In genomic region chr15:36899696-36900095, GRCh38 we compare ENCODE assay signal across 16 cellular contexts.
DNase-seq lines count a peak whose midpoint lies in the region; ATAC-seq and TF ChIP-seq lines count a peak whose summit lies in the region.
"Had no signal": no experiment of that assay in that cellular context is flagged by ENCODE, and none has a peak within 500 bp of the region (broad histone marks: within the 10 kb centered on the region; RNA-seq: fewer than 3 reads in every experiment).

No MANE protein-coding gene starts in this region.

- H3K9me3 ChIP-seq in Panc1 (ENCODE audit: control insufficient read depth, insufficient read depth, low read depth, low read length) (no peaks in the 10 kb centered on the region), SK-N-SH (no peaks in the 10 kb centered on the region), ovary (no peaks in the 10 kb centered on the region)
- H3K9me3 ChIP-seq: BLaER1 treated with 17β-estradiol and CSF1 and Interleukin-3, amounts not matched to agents 10 nM and 100 nM had no signal

- H3K27me3 ChIP-seq in Panc1 (ENCODE audit: control insufficient read depth, insufficient read depth, low read length) = no peaks in the 10 kb centered on the region
- no peaks in the 10 kb centered on the region for H3K27me3 ChIP-seq in SK-N-SH (ENCODE audit: insufficient read depth)
- H3K27me3 ChIP-seq in ovary = no peaks in the 10 kb centered on the region
- no peaks in the 10 kb centered on the region for H3K27me3 ChIP-seq in foreskin keratinocyte
- H3K27me3 ChIP-seq: BLaER1 treated with 17β-estradiol and CSF1 and Interleukin-3, amounts not matched to agents 10 nM and 100 nM had no signal

- H3K4me1 Mint-ChIP-seq in nephron = peaks cover 44% of the 10 kb centered on the region
- H3K4me1 Mint-ChIP-seq: CD4-positive, CD25-positive, alpha-beta regulatory T cell had no signal

- no peak overlapping the region for H3K4me2 ChIP-seq in SK-N-SH
- H3K4me2 ChIP-seq: BLaER1 treated with 17β-estradiol and CSF1 and Interleukin-3, amounts not matched to agents 10 nM and 100 nM had no signal

- no peak for TF ChIP-seq RAD21 in SK-N-SH (IDR thresholded peaks at IDR 0.05; ENCODE audit: low read length)

- ATAC-seq in Panc1 (no peak), foreskin keratinocyte (no peak)
- ATAC-seq: GM12878, GM23338 had no signal

- no peak overlapping the region for H3K9ac ChIP-seq in SK-N-SH
- H3K9ac ChIP-seq: BLaER1 treated with 17β-estradiol and CSF1 and Interleukin-3, amounts not matched to agents 10 nM and 100 nM had no signal

- H3K27me3 Mint-ChIP-seq in nephron (ENCODE audit: low read depth) = no peaks in the 10 kb centered on the region

- BruUV-seq in Panc1 (replicated peaks; lab: Mats Ljungman, UMichigan) = no TSS peak

- TF ChIP-seq EP300 in SK-N-SH (IDR thresholded peaks at IDR 0.05; ENCODE audit: borderline replicate concordance in 1 of 2, low read depth in 1 of 2, low read length in 1 of 2) (no peak), ovary (IDR thresholded peaks at IDR 0.05) (no peak)

- peaks cover 15% of the 10 kb centered on the region for H3F3A ChIP-seq in SK-N-SH (replicated peaks; ENCODE audit: insufficient read depth)

- WGBS in SK-N-SH (ENCODE audit: low lambda C conversion rate) = 58% methylated on average over 2 of the region's 2 CpGs
- WGBS in ovary, 3 donors = 62 to 65% (median 64%) methylated on average over 2 of the region's 2 CpGs

- intact Hi-C loops in Panc1 (cut with micrococcal nuclease; ENCODE audit: unreplicated experiment) (no loop called here), ovary (cut with DNase I) (no loop called here)

- H4K20me1 ChIP-seq in SK-N-SH (ENCODE audit: insufficient read depth) = peaks cover 50% of the 10 kb centered on the region; the same call in 1 of the 2 replicates
- H4K20me1 ChIP-seq: BLaER1 treated with 17β-estradiol and CSF1 and Interleukin-3, amounts not matched to agents 10 nM and 100 nM had no signal

- DNase-seq in AG10803 (ENCODE audit: low read depth) (peak; percentile 89), Panc1 (ENCODE audit: low read depth, low spot score) (no peak), fibroblast of peridontal ligament (ENCODE audit: extremely low read depth) (peak; percentile 61), SK-N-SH (no peak), ovary (no peak), foreskin keratinocyte (no peak)
- DNase-seq in stimulated activated CD4-positive, alpha-beta T cell treated with anti-CD3 and anti-CD28 coated beads, Interleukin-15, amount 100 ng/mL, for 24 hours = no peak
- DNase-seq: 8988T; CD4-positive, CD25-positive, alpha-beta regulatory T cell; DMS53; GF-D8; H7 had no signal

- no peak overlapping the region for H3K4me3 ChIP-seq in AG10803 (ENCODE audit: low read length)
- no peak overlapping the region for H3K4me3 ChIP-seq in Panc1 (ENCODE audit: low read depth in 2 of 2, low read length in 2 of 2)
- H3K4me3 ChIP-seq in SK-N-SH (ENCODE audit: low read depth in 2 of 2, low read length in 1 of 2) = no peak overlapping the region
- no peak overlapping the region for H3K4me3 ChIP-seq in ovary
- H3K4me3 ChIP-seq: BLaER1 treated with 17β-estradiol and CSF1 and Interleukin-3, amounts not matched to agents 10 nM and 100 nM; GM12878; GM23338 had no signal

- H3K27ac Mint-ChIP-seq in nephron = peak overlapping the region in 2 of 3 experiments; percentile 33 to 81
- H3K27ac Mint-ChIP-seq: CD4-positive, CD25-positive, alpha-beta regulatory T cell; GM23338 had no signal

- TF ChIP-seq CTCF in AG10803 (conservative IDR thresholded peaks at IDR 0.05; ENCODE audit: low read length) = no peak
- TF ChIP-seq CTCF in Panc1 (IDR thresholded peaks at IDR 0.05) = no peak
- TF ChIP-seq CTCF in nephron (IDR thresholded peaks at IDR 0.05; ENCODE audit: unreplicated experiment in 3 of 3) = no peak
- no peak for TF ChIP-seq CTCF in SK-N-SH (IDR thresholded peaks at IDR 0.05)
- TF ChIP-seq CTCF in ovary (IDR thresholded peaks at IDR 0.05) = no peak
- TF ChIP-seq CTCF in foreskin keratinocyte (conservative IDR thresholded peaks at IDR 0.05) = no peak

- H3K9me3 Mint-ChIP-seq in nephron = no peaks in the 10 kb centered on the region
- H3K9me3 Mint-ChIP-seq: CD4-positive, CD25-positive, alpha-beta regulatory T cell; GM23338 had no signal

- peaks cover 61% of the 10 kb centered on the region for H3K79me2 ChIP-seq in SK-N-SH (ENCODE audit: insufficient read depth)

- CTCF ChIA-PET in Panc1 (lab: Charles Lee) (no interaction called here), SK-N-SH (lab: Yijun Ruan, JAX) (interaction anchor here (0.7 to 1.3 kb wide), 4 partner anchors 9 to 1380 kb away, joined by 3 to 4 read pairs (median 3); no protein-coding TSS in a partner anchor)

- H3K4me3 Mint-ChIP-seq in nephron = no peak overlapping the region
- H3K4me3 Mint-ChIP-seq: CD4-positive, CD25-positive, alpha-beta regulatory T cell; GM23338 had no signal

- H3K36me3 ChIP-seq in Panc1 (ENCODE audit: control insufficient read depth, insufficient read depth, low read length) (no peaks in the 10 kb centered on the region), SK-N-SH (replicated peaks in 1 of 2; ENCODE audit: control insufficient read depth in 1 of 2, insufficient read depth in 2 of 2, low read length in 1 of 2) (peaks cover 44 to 72% of the 10 kb centered on the region in 2 experiments), ovary (no peaks in the 10 kb centered on the region)
- H3K36me3 ChIP-seq: BLaER1 treated with 17β-estradiol and CSF1 and Interleukin-3, amounts not matched to agents 10 nM and 100 nM had no signal

- H3K27ac ChIP-seq in Panc1 (ENCODE audit: low read length) (peak overlapping the region; percentile 29; the same call in 1 of the 2 replicates), SK-N-SH (ENCODE audit: low read depth in 2 of 2, low read length in 1 of 2) (peak overlapping the region in 1 of 2 experiments; percentile 47; a peak in 1 of 4 replicates), ovary (no peak overlapping the region), foreskin keratinocyte (no peak overlapping the region)
- H3K27ac ChIP-seq: BLaER1 treated with 17β-estradiol and CSF1 and Interleukin-3, amounts not matched to agents 10 nM and 100 nM had no signal

- H3K36me3 Mint-ChIP-seq in nephron (ENCODE audit: low read depth) = peaks cover 12% of the 10 kb centered on the region
- H3K36me3 Mint-ChIP-seq: CD4-positive, CD25-positive, alpha-beta regulatory T cell had no signal

- TF ChIP-seq POLR2A in ovary (IDR thresholded peaks at IDR 0.05) = no peak

- POLR2A ChIA-PET in Panc1 (lab: Charles Lee) (no interaction called here), SK-N-SH (lab: Yijun Ruan, JAX) (no interaction called here)

- H3K9me2 ChIP-seq in SK-N-SH = no peaks in the 10 kb centered on the region

- peaks cover 29% of the 10 kb centered on the region for H3K4me1 ChIP-seq in Panc1 (ENCODE audit: control insufficient read depth, insufficient read depth, low read length)
- H3K4me1 ChIP-seq in SK-N-SH (ENCODE audit: control insufficient read depth in 1 of 2, insufficient read depth in 2 of 2, low read depth in 1 of 2, low read length in 1 of 2) = peaks cover 11 to 51% of the 10 kb centered on the region in 2 experiments
- no peaks in the 10 kb centered on the region for H3K4me1 ChIP-seq in ovary (ENCODE audit: insufficient read depth)
- peaks cover 4% of the 10 kb centered on the region for H3K4me1 ChIP-seq in foreskin keratinocyte
- H3K4me1 ChIP-seq: BLaER1 treated with 17β-estradiol and CSF1 and Interleukin-3, amounts not matched to agents 10 nM and 100 nM had no signal

- H2AFZ ChIP-seq in SK-N-SH (ENCODE audit: low read depth) = no peak overlapping the region
- H2AFZ ChIP-seq: GM23338 had no signal

- in situ Hi-C loops in Panc1 (cut with HindIII; ENCODE audit: low pct_unique_long_range_greater_than_20kb, low sequenced_read_pairs) = loop anchor here (25.0 kb wide), 1 partner anchor 213 kb away; the partner anchor contains the start of gene MEIS2

TF ChIP-seq in SK-N-SH, 30 proteins besides CTCF, POLR2A, EP300 and RAD21:
- TF ChIP-seq USF2 (IDR thresholded peaks at IDR 0.05; ENCODE audit: borderline replicate concordance, low read depth, low read length) (no peak), ELF1 (IDR thresholded peaks at IDR 0.05) (no peak), FOXJ3 (CRISPR knock-in tag; IDR thresholded peaks at IDR 0.05) (no peak)

Comparison
In these comparisons a context has a peak if more than half of its experiments do, and no peak if none do; other contexts are left out.
1. DNase-seq: peak in AG10803 (single experiment) and fibroblast of peridontal ligament (single experiment); none in Panc1 (single experiment), SK-N-SH (single experiment), ovary (0 of 5), stimulated activated CD4-positive, alpha-beta T cell treated with anti-CD3 and anti-CD28 coated beads, Interleukin-15, amount 100 ng/mL, for 24 hours (single experiment) and foreskin keratinocyte (0 of 2).